1 cellular context compared by ENCODE assay signal in genomic region chr3:50365842-50366220, GRCh38.
TF ChIP-seq lines count a peak whose summit lies in the region.

No MANE protein-coding gene starts in this region.

TF ChIP-seq in WTC11, 78 proteins besides CTCF, POLR2A, EP300 and RAD21 (continued from another document):
- no peak for TF ChIP-seq AR (CRISPR knock-in tag; IDR thresholded peaks at IDR 0.05)
- no peak for TF ChIP-seq SMAD4 (CRISPR knock-in tag; IDR thresholded peaks at IDR 0.05)
- no peak for TF ChIP-seq ZNF263 (CRISPR knock-in tag; IDR thresholded peaks at IDR 0.05; ENCODE audit: low read depth)
